11 cellular contexts compared by ENCODE assay signal in the genomic region with DNA sequence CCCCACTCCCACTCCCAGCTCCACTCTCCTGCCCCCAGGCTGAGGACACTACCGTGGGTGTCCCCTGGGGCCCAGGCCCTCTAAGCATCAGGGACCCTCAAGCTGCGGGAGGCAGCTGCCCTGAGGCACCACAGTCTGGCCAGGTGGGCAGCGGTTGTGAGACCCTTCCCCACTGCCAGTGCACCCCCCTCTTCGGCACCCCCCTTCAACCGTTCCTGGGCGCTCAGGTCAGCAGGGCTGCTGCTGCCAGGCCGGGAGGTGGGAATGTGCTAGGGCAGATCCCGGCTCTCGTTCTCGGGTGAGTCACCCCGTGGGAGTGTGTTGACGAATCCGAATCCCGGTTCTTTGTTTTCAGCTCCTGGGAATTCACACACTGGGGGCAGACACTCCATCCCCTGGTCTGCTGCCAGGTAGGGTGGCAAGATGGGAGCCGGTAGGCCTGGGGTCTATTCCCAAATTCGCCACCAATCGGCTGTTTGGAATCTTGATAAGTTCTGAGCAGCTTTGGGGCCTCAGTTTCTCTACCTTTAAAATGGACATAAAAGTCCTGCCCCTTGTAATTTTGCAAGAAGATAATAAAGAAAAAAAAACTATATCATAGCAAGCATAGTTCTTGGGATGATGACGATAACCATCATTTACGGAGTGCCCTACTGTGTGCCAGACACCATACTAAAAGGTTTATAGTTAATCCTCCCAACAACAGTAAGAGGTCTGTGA. TPM values are rescaled to one million over a fixed set of nuclear protein-coding genes. Genes with fewer than 3 reads are reported as not detected.
DNase-seq lines count a peak whose midpoint lies in the region; ATAC-seq and TF ChIP-seq lines count a peak whose summit lies in the region.
"Had no signal": no experiment of that assay in that cellular context is flagged by ENCODE, and none has a peak within 500 bp of the region (broad histone marks: within the 10 kb centered on the region; RNA-seq: fewer than 3 reads in every experiment).

No MANE protein-coding gene starts in this region.

- no peak for TF ChIP-seq CTCF in epithelial cell of proximal tubule (conservative IDR thresholded peaks at IDR 0.05; ENCODE audit: low read depth, low read length)
- TF ChIP-seq CTCF in transverse colon (IDR thresholded peaks at IDR 0.05): no peak

- no peak overlapping the region for H2BK5ac ChIP-seq in trophoblast cell (ENCODE audit: low read depth, low read length, poor library complexity)

- H2BK120ac ChIP-seq in trophoblast cell (ENCODE audit: insufficient read depth, low read length, poor library complexity): no peak overlapping the region

- ATAC-seq in HG02840 (IDR thresholded peaks at IDR 0.05; ENCODE audit: low FRiP score, unreplicated experiment) (no peak), HG02642 (IDR thresholded peaks at IDR 0.05; ENCODE audit: poor library complexity, unreplicated experiment) (no peak)
- ATAC-seq: heart left ventricle had no signal

- no peak overlapping the region for H3K4me2 ChIP-seq in trophoblast cell (ENCODE audit: low read length)

- H3K4me1 ChIP-seq in NT2/D1 (ENCODE audit: insufficient read depth, insufficient read length) (peaks cover 6% of the 10 kb centered on the region), trophoblast cell (ENCODE audit: control insufficient read depth in 1 of 2, insufficient read depth in 2 of 2, low read length in 2 of 2) (peaks cover 0 to 3% of the 10 kb centered on the region in 2 experiments), transverse colon (peaks cover 0 to 2% (median under 1%) of the 10 kb centered on the region in 4 donors)
- H3K4me1 ChIP-seq: HAP-1, SJSA1 had no signal

- H3K18ac ChIP-seq in trophoblast cell (ENCODE audit: low read length): no peak overlapping the region

- WGBS in trophoblast cell (ENCODE audit: extremely low coverage, insufficient coverage, insufficient read length): no CpG with 5 or more reads among the region's 19 CpGs
- 75 to 78% methylated on average over 4 to 18 of the region's 19 CpGs for WGBS in transverse colon (ENCODE audit: low coverage in 1 of 2), 2 donors

- peak overlapping the region; percentile 9 for H2AK5ac ChIP-seq in trophoblast cell (ENCODE audit: low read length)

- H3K4me3 ChIP-seq in NT2/D1 (ENCODE audit: insufficient read length, low read depth) (no peak overlapping the region), epithelial cell of proximal tubule (ENCODE audit: low read depth, low read length) (no peak overlapping the region), trophoblast cell (ENCODE audit: low read depth, low read length) (no peak overlapping the region), transverse colon (no peak overlapping the region)
- H3K4me3 ChIP-seq: HAP-1, heart left ventricle, SJSA1 had no signal

- H3K27ac ChIP-seq in trophoblast cell (ENCODE audit: low read depth, low read length) (no peak overlapping the region), transverse colon (no peak overlapping the region)
- H3K27ac ChIP-seq: SJSA1 had no signal

- H3K14ac ChIP-seq in trophoblast cell (ENCODE audit: low read length): peak overlapping the region; percentile 13

- intact Hi-C loops in transverse colon (cut with DNase I; ENCODE audit: low total_unique reads): no loop called here

- peak overlapping the region; percentile 13 for H4K91ac ChIP-seq in trophoblast cell (ENCODE audit: low read depth, low read length)

- H3K36me3 ChIP-seq in NT2/D1 (ENCODE audit: insufficient read depth, insufficient read length, low read length): no peaks in the 10 kb centered on the region
- H3K36me3 ChIP-seq in trophoblast cell (ENCODE audit: control insufficient read depth in 1 of 2, insufficient read depth in 2 of 2, low read length in 2 of 2): no peaks in the 10 kb centered on the region
- H3K36me3 ChIP-seq in transverse colon: no peaks in the 10 kb centered on the region
- H3K36me3 ChIP-seq: HAP-1, heart left ventricle, SJSA1 had no signal

- H3K9me3 ChIP-seq in NT2/D1 (ENCODE audit: insufficient read depth, low read length) (no peaks in the 10 kb centered on the region), trophoblast cell (ENCODE audit: insufficient read depth, low read depth, low read length) (no peaks in the 10 kb centered on the region), transverse colon (no peaks in the 10 kb centered on the region)
- H3K9me3 ChIP-seq: HAP-1, heart left ventricle, SJSA1 had no signal

- in situ Hi-C loops in transverse colon (cut with MboI; ENCODE audit: low pct_ligation_motif_present in 1 of 4, low pct_unique_long_range_greater_than_20kb in 1 of 4, low sequenced_read_pairs in 3 of 4): no loop called here

- DNase-seq in GM04503 (ENCODE audit: low read depth): peak; percentile 23
- peak; percentile 27 for DNase-seq in NT2/D1 (ENCODE audit: low read depth, low spot score)
- DNase-seq in epithelial cell of proximal tubule (ENCODE audit: low read depth): peak; percentile 7
- peak in 1 of 2 donors; percentile 16 for DNase-seq in trophoblast cell
- no peak for DNase-seq in transverse colon
- no peak for DNase-seq in cortex of kidney (lab: John Stamatoyannopoulos, UW)
- DNase-seq: heart left ventricle had no signal

- H3K4ac ChIP-seq in trophoblast cell (ENCODE audit: low read depth, low read length): no peak overlapping the region

- no peak for TF ChIP-seq POLR2A in transverse colon (IDR thresholded peaks at IDR 0.05)

- H3K23ac ChIP-seq in trophoblast cell (ENCODE audit: low read length): no peak overlapping the region

- no peaks in the 10 kb centered on the region for H3K79me2 ChIP-seq in trophoblast cell (ENCODE audit: control insufficient read depth, insufficient read depth, low read length, poor library complexity)

- H4K12ac ChIP-seq in trophoblast cell (ENCODE audit: low read depth, low read length): no peak overlapping the region

- H4K8ac ChIP-seq in trophoblast cell (ENCODE audit: low read depth, low read length): no peak overlapping the region

- H3K9ac ChIP-seq in NT2/D1 (ENCODE audit: insufficient read length, low read depth) (peak overlapping the region; percentile 45), trophoblast cell (ENCODE audit: low read length) (no peak overlapping the region)

- peak overlapping the region; percentile 23 for H2AFZ ChIP-seq in trophoblast cell (ENCODE audit: insufficient read depth, low read length, poor library complexity)

- H3K79me1 ChIP-seq in trophoblast cell (ENCODE audit: low read length): no peaks in the 10 kb centered on the region

- H2BK12ac ChIP-seq in trophoblast cell (ENCODE audit: low read length): peak overlapping the region; percentile 61

- no peaks in the 10 kb centered on the region for H3K27me3 ChIP-seq in NT2/D1 (ENCODE audit: insufficient read depth, insufficient read length)
- H3K27me3 ChIP-seq in trophoblast cell (ENCODE audit: insufficient read depth, low read length): no peaks in the 10 kb centered on the region
- H3K27me3 ChIP-seq in transverse colon: peaks cover 26% of the 10 kb centered on the region

- no peak for TF ChIP-seq EP300 in transverse colon (IDR thresholded peaks at IDR 0.05; ENCODE audit: low read depth)

RNA-seq across cellular contexts. Expression of a gene that starts 28.5 kb away (rescaled TPM):
- 11.8 and 17.9 TPM in 2 replicates for total RNA-seq in epithelial cell of proximal tubule
- polyA plus RNA-seq in trophoblast cell (2013): 4.4 and 4.8 TPM in 2 replicates
- total RNA-seq in transverse colon: 100 to 1,000 TPM in 2 of 4 donors, 10 to 100 TPM in 2; 39.1 to 215 (median 115) TPM

Comparison
In these comparisons a context has a peak if more than half of its experiments do, and no peak if none do; other contexts are left out.
1. DNase-seq: peak in GM04503 (single experiment), NT2/D1 (single experiment) and epithelial cell of proximal tubule (single experiment); none in transverse colon (single experiment) and cortex of kidney (single experiment).